ENCODE assay signal across 8 cellular contexts in the genomic region with DNA sequence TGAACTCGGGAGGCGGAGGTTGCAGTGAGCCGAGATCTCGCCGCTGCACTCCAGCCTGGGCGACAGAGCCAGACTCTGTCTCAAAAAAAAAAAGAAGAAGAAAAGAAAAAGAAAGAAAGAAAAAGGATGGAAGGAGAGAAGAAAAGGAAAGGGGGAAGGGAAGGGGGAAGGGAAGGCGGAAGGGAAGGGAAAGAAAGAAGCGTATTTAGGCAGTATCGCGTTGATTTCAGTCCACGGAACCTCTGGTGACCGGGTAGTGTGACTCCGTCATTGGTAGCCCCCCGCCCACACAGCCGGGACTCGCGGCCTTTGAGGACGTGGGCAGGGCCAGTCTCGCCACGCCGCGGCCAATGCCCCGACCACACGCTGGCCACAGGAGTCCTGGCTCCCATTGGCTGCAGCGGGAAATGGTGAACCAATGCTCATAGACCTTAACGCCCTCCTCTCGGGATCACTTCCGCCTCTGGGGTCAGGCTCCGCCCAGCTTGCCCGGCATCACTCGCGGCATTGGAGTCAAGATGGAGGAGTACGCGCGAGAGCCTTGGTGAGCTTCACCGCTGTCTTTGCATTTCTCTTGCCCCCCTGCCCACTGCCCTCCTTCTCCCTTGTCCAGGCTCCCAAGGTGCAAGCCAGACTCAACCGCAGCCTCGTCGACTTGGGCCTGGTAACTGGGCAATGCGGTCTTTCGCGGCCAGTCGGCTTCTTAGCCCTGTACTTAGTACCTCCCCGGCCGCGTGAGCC. TPM values are rescaled to one million over a fixed set of nuclear protein-coding genes. Genes with fewer than 3 reads are reported as not detected.
A peak's percentile ranks its signal among the peaks of the same experiment; 100 is the strongest.
DNase-seq lines count a peak whose midpoint lies in the region; ATAC-seq and TF ChIP-seq lines count a peak whose summit lies in the region.

Gene TIMM17A, plus strand, starts transcription at position 495 of the 741 bp plus-strand sequence. Its CDS starts 24 bp downstream, at position 519.

- no peaks in the 10 kb centered on the region for H3K9me3 Mint-ChIP-seq in activated T-cell treated with anti-CD3 and anti-CD28 coated beads, Interleukin-2, amount 50 U/mL, for 24 hours

- H3K27me3 ChIP-seq in esophagus (ENCODE audit: control insufficient read depth in 1 of 2, insufficient read depth in 2 of 2, low read length in 2 of 2) (no peaks in the 10 kb centered on the region), mucosa of stomach (ENCODE audit: control insufficient read depth, insufficient read depth, low read length) (no peaks in the 10 kb centered on the region)

- H3K27ac ChIP-seq in esophagus (ENCODE audit: low read depth in 2 of 2, low read length in 1 of 2) = peak within 1 kb of the TSS; percentile 67 to 93

- WGBS in esophagus, 2 donors = 0 to 1% methylated on average over 46 of the region's 46 CpGs

- in situ Hi-C loops in KBM-7 (cut with MboI; ENCODE audit: low pct_unique_long_range_greater_than_20kb, low sequenced_read_pairs) = loop anchor here (10.0 kb wide), 1 partner anchor 50 kb away; no protein-coding TSS in a partner anchor

- peak; percentile 98 for ATAC-seq in GM21717 (IDR thresholded peaks at IDR 0.05; ENCODE audit: unreplicated experiment)

- peak; percentile 99 for DNase-seq in DMS153 treated with DMSO at 0.1 percent for 48 hours (lab: John Stamatoyannopoulos, UW; ENCODE audit: unreplicated experiment)
- peak; percentile 96 for DNase-seq in KBM-7
- peak; percentile 95 for DNase-seq in activated T-cell treated with anti-CD3 and anti-CD28 coated beads, Interleukin-2, amount 50 U/mL, for 24 hours
- peak; percentile 84 to 89 for DNase-seq in stimulated activated CD8-positive, alpha-beta memory T cell treated with anti-CD3 and anti-CD28 coated beads, Interleukin-7, amount 100 ng/mL, for 1 hour (ENCODE audit: low read depth in 2 of 2)

- H3K9me3 ChIP-seq in esophagus (ENCODE audit: control insufficient read depth in 2 of 2, insufficient read depth in 1 of 2, low read depth in 1 of 2, low read length in 1 of 2) = no peaks in the 10 kb centered on the region
- H3K9me3 ChIP-seq in mucosa of stomach (ENCODE audit: control insufficient read depth, low read length) = no peaks in the 10 kb centered on the region

- H3K9ac ChIP-seq in mucosa of stomach (ENCODE audit: low read length) = peak within 1 kb of the TSS; percentile 98

- H3K4me1 Mint-ChIP-seq in activated T-cell treated with anti-CD3 and anti-CD28 coated beads, Interleukin-2, amount 50 U/mL, for 24 hours (ENCODE audit: low read depth) = peaks cover 20% of the 10 kb centered on the region

- H3K27ac Mint-ChIP-seq in activated T-cell treated with anti-CD3 and anti-CD28 coated beads, Interleukin-2, amount 50 U/mL, for 24 hours = peak within 1 kb of the TSS; percentile 95

- no peaks in the 10 kb centered on the region for H3K27me3 Mint-ChIP-seq in activated T-cell treated with anti-CD3 and anti-CD28 coated beads, Interleukin-2, amount 50 U/mL, for 24 hours

- peaks cover 50% of the 10 kb centered on the region for H3K36me3 Mint-ChIP-seq in activated T-cell treated with anti-CD3 and anti-CD28 coated beads, Interleukin-2, amount 50 U/mL, for 24 hours (ENCODE audit: low read depth)

- H3K4me1 ChIP-seq in esophagus (ENCODE audit: control insufficient read depth in 2 of 2, insufficient read depth in 2 of 2, low read length in 1 of 2) (no peaks in the 10 kb centered on the region), mucosa of stomach (ENCODE audit: control insufficient read depth, insufficient read depth, low read length) (no peaks in the 10 kb centered on the region)

- H3K36me3 ChIP-seq in esophagus (ENCODE audit: control insufficient read depth in 2 of 2, insufficient read depth in 2 of 2, low read length in 1 of 2) (peaks cover 0 to 8% of the 10 kb centered on the region in 2 donors), mucosa of stomach (ENCODE audit: control insufficient read depth, insufficient read depth, low read length) (no peaks in the 10 kb centered on the region)

- peak within 1 kb of the TSS; percentile 95 for H3K4me3 Mint-ChIP-seq in activated T-cell treated with anti-CD3 and anti-CD28 coated beads, Interleukin-2, amount 50 U/mL, for 24 hours

- peak within 1 kb of the TSS; percentile 88 to 97 for H3K4me3 ChIP-seq in esophagus (ENCODE audit: low read depth in 1 of 2, low read length in 2 of 2)
- peak within 1 kb of the TSS; percentile 99 for H3K4me3 ChIP-seq in mucosa of stomach (ENCODE audit: low read length)

TF ChIP-seq in PFSK-1, 5 proteins besides CTCF, POLR2A, EP300 and RAD21:
- TF ChIP-seq REST (IDR thresholded peaks at IDR 0.05; ENCODE audit: insufficient read depth in 1 of 2, low read depth in 2 of 2, low read length in 2 of 2) (peak in 1 of 2 experiments; percentile 41; a peak in 1 of 4 replicates), FOXP2 (optimal IDR thresholded peaks at IDR 0.05; ENCODE audit: borderline replicate concordance, extremely low read depth, extremely low read length, insufficient read depth) (peak; percentile 21), POLR2AphosphoS5 (IDR thresholded peaks at IDR 0.05; ENCODE audit: low read depth, low read length) (peak; percentile 99), SIN3A (IDR thresholded peaks at IDR 0.05; ENCODE audit: borderline replicate concordance, insufficient read depth, low read length) (peak; percentile 50; the same call in 1 of the 2 replicates), TAF1 (IDR thresholded peaks at IDR 0.05; ENCODE audit: borderline replicate concordance, insufficient read depth, low read length) (peak; percentile 87)

RNA-seq across cellular contexts. Expression of gene TIMM17A, which starts in this region (rescaled TPM):
- polyA plus RNA-seq in PFSK-1 (2012; ENCODE audit: insufficient read length, low read depth) = 73.0 TPM
- 10 to 100 TPM; 21.7 to 37.4 TPM for polyA plus RNA-seq in esophagus

Comparison
In these comparisons a context has a peak if more than half of its experiments do, and no peak if none do; other contexts are left out.
1. Peak in every context shown above with its lines: DNase-seq, ATAC-seq, H3K4me3 ChIP-seq and H3K27ac ChIP-seq.